In genomic region chr16:88908307-88908706, GRCh38 we compare ENCODE assay signal across 28 cellular contexts. TPM values are rescaled to one million over a fixed set of nuclear protein-coding genes. Genes with fewer than 3 reads are reported as not detected.
"Had no signal": no experiment of that assay in that cellular context is flagged by ENCODE, and none has a peak within 500 bp of the region (broad histone marks: within the 10 kb centered on the region; RNA-seq: fewer than 3 reads in every experiment).

No MANE protein-coding gene starts in this region.

- H3K27ac ChIP-seq: ascending aorta, SK-N-MC had no signal

- ATAC-seq: activated CD8-positive, alpha-beta memory T cell treated with anti-CD3 and anti-CD28 coated beads, Interleukin-2, amount 10 ng/mL, durations not matched to agents 7 days and 5 days; activated naive CD4-positive, alpha-beta T cell treated with anti-CD3 and anti-CD28 coated beads, Interleukin-2, amount 50 U/mL, for 72 hours; activated naive CD8-positive, alpha-beta T cell treated with anti-CD3 and anti-CD28 coated beads, Interleukin-2, amount 50 U/mL, for 24 hours; body of pancreas; PC-3; T-cell had no signal

- H3K9me3 ChIP-seq: ascending aorta, body of pancreas had no signal

- H3K4me3 ChIP-seq: ascending aorta, body of pancreas, SK-N-MC had no signal

- DNase-seq: activated B cell treated with CpG ODN at 0.5 μM for 24 hours; activated CD4-positive, alpha-beta T cell treated with anti-CD3 and anti-CD28 coated beads for 1 hour; activated CD4-positive, alpha-beta T cell treated with anti-CD3 and anti-CD28 coated beads, Interleukin-2, amount 10 ng/mL, durations not matched to agents 24 days and 14 days; activated CD4-positive, alpha-beta T cell treated with anti-CD3 and anti-CD28 coated beads, Interleukin-2, amount 50 U/mL, for 48 hours; activated CD8-positive, alpha-beta memory T cell treated with anti-CD3 and anti-CD28 coated beads, Interleukin-2, amount 10 ng/mL, durations not matched to agents 7 days and 5 days; activated effector memory CD4-positive, alpha-beta T cell treated with Interleukin-2 at 50 U/mL for 16 hours; activated naive CD4-positive, alpha-beta T cell treated with Interleukin-2 at 50 U/mL for 16 hours; activated naive CD8-positive, alpha-beta T cell treated with anti-CD3 and anti-CD28 coated beads, Interleukin-2, amount 50 U/mL, for 24 hours; activated T-cell treated with anti-CD3 and anti-CD28 coated beads, Interleukin-2, amount 50 U/mL, for 24 hours; amniotic stem cell; body of pancreas; MM.1S; NCI-H1105; NCI-H1436; NCI-H1694 treated with DMSO at 0.1 percent for 48 hours; NCI-H2029 treated with DMSO at 0.1 percent for 48 hours; NCI-H510A treated with DMSO at 0.1 percent for 48 hours; NCI-H69; T-cell; T-helper 2 cell; T1000 had no signal

- H3K36me3 ChIP-seq: ascending aorta had no signal

- FAIRE-seq: TTC549 had no signal

- H3K4me1 ChIP-seq: ascending aorta had no signal

- H3K27me3 ChIP-seq: ascending aorta, body of pancreas had no signal

RNA-seq across cellular contexts. Expression of gene PABPN1L, which starts 41.8 kb away (rescaled TPM):
- total RNA-seq: activated CD4-positive, alpha-beta T cell treated with anti-CD3 and anti-CD28 coated beads, Interleukin-2, amount 10 ng/mL, durations not matched to agents 24 days and 14 days; activated CD8-positive, alpha-beta memory T cell treated with anti-CD3 and anti-CD28 coated beads, Interleukin-2, amount 10 ng/mL, durations not matched to agents 7 days and 5 days; activated naive CD4-positive, alpha-beta T cell treated with anti-CD3 and anti-CD28 coated beads, Interleukin-2, amount 50 U/mL, for 72 hours; activated T-helper 1 cell treated with anti-CD3 and anti-CD28 coated beads, Interleukin-12 subunit alpha, Interleukin-12 subunit beta, Interleukin-2, Interleukin-4 antibody, amounts not matched to agents 30 ng/mL and 10 ng/mL and 1 ng/mL, durations not matched to agents 14 hours and 24 hours and 36 hours; ascending aorta; body of pancreas; bronchial epithelial cell; PC-3; T-cell had no signal
